1 cellular context compared by ENCODE assay signal in the genomic region with DNA sequence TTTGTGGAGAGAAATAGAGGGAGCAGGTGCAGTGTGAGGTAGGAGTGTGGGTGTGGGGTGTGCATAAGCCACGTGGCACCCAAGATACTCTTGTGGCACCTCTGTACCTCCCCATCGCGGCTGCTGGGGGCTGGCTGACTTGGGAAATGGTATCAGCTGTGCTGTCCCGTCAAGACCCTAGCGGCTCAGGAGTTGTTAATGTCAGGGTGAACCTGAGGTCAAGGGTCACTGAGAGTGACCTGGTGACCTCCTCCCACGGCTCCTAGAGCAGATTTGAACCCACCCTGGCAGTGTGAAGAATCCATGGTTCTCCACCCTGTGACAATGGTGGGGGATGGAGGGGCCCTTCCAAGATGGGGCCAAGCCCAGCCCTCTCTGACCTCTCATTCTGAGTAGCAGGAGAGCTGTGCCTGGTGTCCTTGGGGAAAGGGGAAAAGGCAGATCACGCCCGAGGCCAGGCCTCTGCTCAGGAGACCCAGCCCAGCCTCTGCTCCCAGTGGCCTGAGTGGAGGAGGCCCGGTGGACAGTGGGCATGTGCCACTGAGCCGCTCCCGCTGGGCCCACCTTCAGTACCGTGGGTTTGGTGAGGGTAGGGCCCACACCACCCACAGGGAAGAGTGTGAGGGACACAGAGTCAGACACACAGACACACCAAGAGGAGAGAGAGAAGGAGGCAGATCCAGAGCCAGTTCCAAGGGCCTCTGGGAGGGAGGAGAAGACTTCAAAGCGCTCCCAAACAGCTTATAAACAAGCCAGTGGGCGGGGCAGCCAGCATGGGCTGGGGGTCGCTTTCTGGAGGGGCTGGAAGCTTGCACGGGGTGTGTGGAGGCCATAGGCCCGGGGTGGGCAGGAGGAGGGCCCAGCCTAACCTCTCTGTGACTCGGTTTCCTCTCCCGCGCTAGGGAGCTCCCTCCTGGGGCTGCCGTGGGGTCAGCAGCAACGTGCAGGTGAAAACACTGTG.
TF ChIP-seq lines count a peak whose summit lies in the region.

No MANE protein-coding gene starts in this region.

TF ChIP-seq in HepG2, 621 proteins besides CTCF, POLR2A, EP300 and RAD21:
- TF ChIP-seq ZNF232 (CRISPR knock-in tag; IDR thresholded peaks at IDR 0.05; ENCODE audit: borderline replicate concordance) (no peak), ZNF121 (CRISPR knock-in tag; IDR thresholded peaks at IDR 0.05) (0 out of 2 replicates have a peak, but pooled peaks have one; percentile 14), DRAP1 (CRISPR knock-in tag; IDR thresholded peaks at IDR 0.05) (no peak), ZSCAN12 (CRISPR knock-in tag; IDR thresholded peaks at IDR 0.05) (no peak), ZNF17 (CRISPR knock-in tag; IDR thresholded peaks at IDR 0.05) (no peak), ZNF20 (CRISPR knock-in tag; IDR thresholded peaks at IDR 0.05) (no peak), ZNF687 (CRISPR knock-in tag; IDR thresholded peaks at IDR 0.05) (peak; percentile 26; the same call in 1 of the 2 replicates), SP5 (CRISPR knock-in tag; IDR thresholded peaks at IDR 0.05; ENCODE audit: borderline replicate concordance, low read depth) (peak; percentile 36; the same call in 1 of the 2 replicates), RXRA (CRISPR knock-in tag; IDR thresholded peaks at IDR 0.05) (0 out of 2 replicates have a peak, but pooled peaks have one; percentile 6)
- TF ChIP-seq, protein P1, sequence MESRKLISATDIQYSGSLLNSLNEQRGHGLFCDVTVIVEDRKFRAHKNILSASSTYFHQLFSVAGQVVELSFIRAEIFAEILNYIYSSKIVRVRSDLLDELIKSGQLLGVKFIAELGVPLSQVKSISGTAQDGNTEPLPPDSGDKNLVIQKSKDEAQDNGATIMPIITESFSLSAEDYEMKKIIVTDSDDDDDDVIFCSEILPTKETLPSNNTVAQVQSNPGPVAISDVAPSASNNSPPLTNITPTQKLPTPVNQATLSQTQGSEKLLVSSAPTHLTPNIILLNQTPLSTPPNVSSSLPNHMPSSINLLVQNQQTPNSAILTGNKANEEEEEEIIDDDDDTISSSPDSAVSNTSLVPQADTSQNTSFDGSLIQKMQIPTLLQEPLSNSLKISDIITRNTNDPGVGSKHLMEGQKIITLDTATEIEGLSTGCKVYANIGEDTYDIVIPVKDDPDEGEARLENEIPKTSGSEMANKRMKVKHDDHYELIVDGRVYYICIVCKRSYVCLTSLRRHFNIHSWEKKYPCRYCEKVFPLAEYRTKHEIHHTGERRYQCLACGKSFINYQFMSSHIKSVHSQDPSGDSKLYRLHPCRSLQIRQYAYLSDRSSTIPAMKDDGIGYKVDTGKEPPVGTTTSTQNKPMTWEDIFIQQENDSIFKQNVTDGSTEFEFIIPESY (CRISPR knock-in tag; IDR thresholded peaks at IDR 0.05): 0 out of 2 replicates have a peak, but pooled peaks have one; percentile 35
- TF ChIP-seq, protein P2, sequence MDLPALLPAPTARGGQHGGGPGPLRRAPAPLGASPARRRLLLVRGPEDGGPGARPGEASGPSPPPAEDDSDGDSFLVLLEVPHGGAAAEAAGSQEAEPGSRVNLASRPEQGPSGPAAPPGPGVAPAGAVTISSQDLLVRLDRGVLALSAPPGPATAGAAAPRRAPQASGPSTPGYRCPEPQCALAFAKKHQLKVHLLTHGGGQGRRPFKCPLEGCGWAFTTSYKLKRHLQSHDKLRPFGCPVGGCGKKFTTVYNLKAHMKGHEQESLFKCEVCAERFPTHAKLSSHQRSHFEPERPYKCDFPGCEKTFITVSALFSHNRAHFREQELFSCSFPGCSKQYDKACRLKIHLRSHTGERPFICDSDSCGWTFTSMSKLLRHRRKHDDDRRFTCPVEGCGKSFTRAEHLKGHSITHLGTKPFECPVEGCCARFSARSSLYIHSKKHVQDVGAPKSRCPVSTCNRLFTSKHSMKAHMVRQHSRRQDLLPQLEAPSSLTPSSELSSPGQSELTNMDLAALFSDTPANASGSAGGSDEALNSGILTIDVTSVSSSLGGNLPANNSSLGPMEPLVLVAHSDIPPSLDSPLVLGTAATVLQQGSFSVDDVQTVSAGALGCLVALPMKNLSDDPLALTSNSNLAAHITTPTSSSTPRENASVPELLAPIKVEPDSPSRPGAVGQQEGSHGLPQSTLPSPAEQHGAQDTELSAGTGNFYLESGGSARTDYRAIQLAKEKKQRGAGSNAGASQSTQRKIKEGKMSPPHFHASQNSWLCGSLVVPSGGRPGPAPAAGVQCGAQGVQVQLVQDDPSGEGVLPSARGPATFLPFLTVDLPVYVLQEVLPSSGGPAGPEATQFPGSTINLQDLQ (CRISPR knock-in tag; IDR thresholded peaks at IDR 0.05): no peak
